14 cellular contexts compared by ENCODE assay signal in the genomic region with DNA sequence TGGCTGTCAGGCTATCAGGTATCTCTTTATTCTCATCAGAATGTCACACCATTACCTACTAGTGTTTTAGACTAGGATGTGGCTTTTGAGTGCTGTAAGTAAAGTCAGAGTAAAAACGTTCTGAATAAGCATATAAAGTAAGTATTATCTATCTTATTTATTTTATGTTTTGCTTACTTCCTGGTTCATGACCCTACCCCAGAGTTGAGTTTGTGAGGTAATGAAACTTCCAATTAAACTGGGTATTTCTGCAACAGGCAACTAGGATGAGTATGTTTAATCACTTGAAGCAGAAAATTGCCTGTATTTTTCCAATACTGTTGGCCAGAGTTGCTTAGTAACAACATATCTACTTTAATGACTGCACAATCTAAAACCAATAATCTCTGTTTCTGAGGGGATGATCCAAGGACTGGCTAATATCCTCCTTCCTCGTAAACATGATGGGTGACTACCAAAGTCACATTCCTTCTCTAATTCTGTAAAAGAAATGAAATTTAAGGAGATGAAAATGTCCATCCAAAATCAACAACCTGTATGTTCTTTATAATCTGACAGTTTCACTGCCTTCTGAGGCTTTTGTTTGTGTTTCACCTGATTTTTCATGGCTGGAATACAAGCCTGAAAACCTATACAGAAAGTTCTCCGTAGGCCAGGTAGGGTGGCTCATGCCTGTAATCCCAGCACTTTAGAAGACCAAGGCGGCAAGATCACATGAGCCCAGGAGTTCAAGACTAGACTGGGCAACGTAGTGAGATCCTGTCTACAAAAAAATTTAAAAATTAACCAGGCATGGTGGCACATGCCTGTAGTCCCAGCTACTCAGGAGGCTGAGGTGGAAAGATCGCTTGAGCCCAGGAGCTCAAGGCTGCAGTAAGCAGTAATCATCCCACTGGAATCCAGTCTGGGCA.
"Had no signal": no experiment of that assay in that cellular context is flagged by ENCODE, and none has a peak within 500 bp of the region (broad histone marks: within the 10 kb centered on the region; RNA-seq: fewer than 3 reads in every experiment).

No MANE protein-coding gene starts in this region.

- H3K9me3 Mint-ChIP-seq: activated naive CD4-positive, alpha-beta T cell treated with anti-CD3 and anti-CD28 coated beads, Interleukin-2, amount 10 ng/mL, durations not matched to agents 7 days and 5 days; naive B cell; stimulated activated memory B cell treated with anti-CD40 and anti-IgM and Interleukin-4, amounts not matched to agents 10 μg/mL and 1 μg/mL and 100 μg/mL, for 72 hours had no signal

- H3K27me3 Mint-ChIP-seq: activated naive CD4-positive, alpha-beta T cell treated with anti-CD3 and anti-CD28 coated beads, Interleukin-2, amount 10 ng/mL, durations not matched to agents 7 days and 5 days; naive B cell; stimulated activated memory B cell treated with anti-CD40 and anti-IgM and Interleukin-4, amounts not matched to agents 10 μg/mL and 1 μg/mL and 100 μg/mL, for 72 hours had no signal

- H3K36me3 ChIP-seq: ascending aorta, breast epithelium, ovary, tibial artery, uterus had no signal

- ATAC-seq: activated CD4-positive, CD25-positive, alpha-beta regulatory T cell treated with anti-CD3 and anti-CD28 coated beads, Interleukin-2, amount 50 U/mL, for 24 hours; left colon; lower lobe of right lung; stimulated activated memory B cell treated with anti-CD40 and anti-IgM and Interleukin-4, amounts not matched to agents 10 μg/mL and 1 μg/mL and 100 μg/mL, for 72 hours had no signal

- H3K4me1 Mint-ChIP-seq: activated naive CD4-positive, alpha-beta T cell treated with anti-CD3 and anti-CD28 coated beads, Interleukin-2, amount 10 ng/mL, durations not matched to agents 7 days and 5 days; naive B cell had no signal

- H3K4me3 Mint-ChIP-seq: activated naive CD4-positive, alpha-beta T cell treated with anti-CD3 and anti-CD28 coated beads, Interleukin-2, amount 10 ng/mL, durations not matched to agents 7 days and 5 days; naive B cell; stimulated activated memory B cell treated with anti-CD40 and anti-IgM and Interleukin-4, amounts not matched to agents 10 μg/mL and 1 μg/mL and 100 μg/mL, for 72 hours had no signal

- H3K27ac ChIP-seq: ascending aorta, breast epithelium, dorsolateral prefrontal cortex, lower lobe of right lung, ovary, tibial artery, uterus had no signal

- H3K9me3 ChIP-seq: ascending aorta, breast epithelium, lower lobe of right lung, ovary, tibial artery, uterus had no signal

- H3K27ac Mint-ChIP-seq: activated naive CD4-positive, alpha-beta T cell treated with anti-CD3 and anti-CD28 coated beads, Interleukin-2, amount 10 ng/mL, durations not matched to agents 7 days and 5 days; stimulated activated memory B cell treated with anti-CD40 and anti-IgM and Interleukin-4, amounts not matched to agents 10 μg/mL and 1 μg/mL and 100 μg/mL, for 72 hours had no signal

- H3K4me3 ChIP-seq: ascending aorta, breast epithelium, dorsolateral prefrontal cortex, lower lobe of right lung, ovary, tibial artery, uterus had no signal

- H3K27me3 ChIP-seq: ascending aorta, breast epithelium, dorsolateral prefrontal cortex, ovary, tibial artery, uterus had no signal

- DNase-seq: activated CD4-positive, alpha-beta T cell treated with anti-CD3 and anti-CD28 coated beads, Interleukin-2, amount 50 U/mL, for 1 hour; activated naive CD4-positive, alpha-beta T cell treated with anti-CD3 and anti-CD28 coated beads, Interleukin-2, amount 10 ng/mL, durations not matched to agents 7 days and 5 days; activated T-cell treated with anti-CD3 and anti-CD28 coated beads for 4 hours; dorsolateral prefrontal cortex; left colon; lower lobe of right lung; naive B cell; ovary; tibial artery; uterus had no signal

- H3K4me1 ChIP-seq: ascending aorta, breast epithelium, lower lobe of right lung, tibial artery, uterus had no signal
